26 cellular contexts compared by ENCODE assay signal in the genomic region with DNA sequence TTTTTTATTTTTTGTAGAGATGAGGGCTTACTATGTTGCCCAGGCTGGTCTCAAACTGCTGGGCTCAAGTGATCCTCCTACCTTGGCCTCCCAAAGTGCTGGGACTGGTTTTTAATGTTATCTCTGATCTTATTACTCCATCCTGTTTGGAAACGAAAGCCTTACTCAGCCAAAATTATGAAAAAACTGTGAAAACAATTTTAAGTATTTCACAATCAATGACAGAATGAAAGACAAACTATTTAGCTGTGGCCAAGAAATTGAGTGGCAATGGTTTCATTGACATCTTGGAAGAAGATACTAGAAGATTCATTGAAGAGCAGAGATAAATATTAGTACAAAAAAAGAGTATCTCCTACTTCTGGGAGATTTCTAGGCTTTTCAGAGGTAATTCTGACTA.
"Had no signal": no experiment of that assay in that cellular context is flagged by ENCODE, and none has a peak within 500 bp of the region (broad histone marks: within the 10 kb centered on the region; RNA-seq: fewer than 3 reads in every experiment).

No MANE protein-coding gene starts in this region.

- H3K27me3 ChIP-seq: hepatocyte, pancreas, right atrium auricular region, tibial nerve, upper lobe of left lung, vagina had no signal

- H3K27me3 Mint-ChIP-seq: stimulated activated naive CD8-positive, alpha-beta T cell treated with anti-CD3 and anti-CD28 coated beads, Interleukin-15, amount 100 ng/mL, for 72 hours had no signal

- H3K27ac ChIP-seq: hepatocyte, pancreas, tibial nerve, upper lobe of left lung, vagina had no signal

- H3K4me3 Mint-ChIP-seq: naive thymus-derived CD4-positive, alpha-beta T cell; nephron; neural crest cell; stimulated activated memory B cell treated with anti-CD40 and anti-IgM and Interleukin-4, amounts not matched to agents 10 μg/mL and 1 μg/mL and 100 μg/mL, for 72 hours; stimulated activated naive CD8-positive, alpha-beta T cell treated with anti-CD3 and anti-CD28 coated beads, Interleukin-15, amount 100 ng/mL, for 72 hours had no signal

- H3K79me2 ChIP-seq: hepatocyte had no signal

- H3K4me1 Mint-ChIP-seq: naive thymus-derived CD4-positive, alpha-beta T cell; nephron; neural crest cell; stimulated activated memory B cell treated with anti-CD40 and anti-IgM and Interleukin-4, amounts not matched to agents 10 μg/mL and 1 μg/mL and 100 μg/mL, for 72 hours; stimulated activated naive CD8-positive, alpha-beta T cell treated with anti-CD3 and anti-CD28 coated beads, Interleukin-15, amount 100 ng/mL, for 72 hours had no signal

- H3K4me1 ChIP-seq: right atrium auricular region, tibial nerve, vagina had no signal

- ATAC-seq: heart right ventricle; mucosa of descending colon; naive thymus-derived CD4-positive, alpha-beta T cell; stimulated activated memory B cell treated with anti-CD40 and anti-IgM and Interleukin-4, amounts not matched to agents 10 μg/mL and 1 μg/mL and 100 μg/mL, for 72 hours; stimulated activated naive CD8-positive, alpha-beta T cell treated with anti-CD3 and anti-CD28 coated beads, Interleukin-15, amount 100 ng/mL, for 72 hours had no signal

- H3K9me3 Mint-ChIP-seq: nephron; neural crest cell; stimulated activated memory B cell treated with anti-CD40 and anti-IgM and Interleukin-4, amounts not matched to agents 10 μg/mL and 1 μg/mL and 100 μg/mL, for 72 hours; stimulated activated naive CD8-positive, alpha-beta T cell treated with anti-CD3 and anti-CD28 coated beads, Interleukin-15, amount 100 ng/mL, for 72 hours had no signal

- H3K9me3 ChIP-seq: mucosa of descending colon, pancreas, right atrium auricular region, tibial nerve, upper lobe of left lung, vagina had no signal

- H3K36me3 ChIP-seq: heart right ventricle, left ventricle myocardium inferior, pancreas, right atrium auricular region, tibial nerve, upper lobe of left lung, vagina had no signal

- H3K27ac Mint-ChIP-seq: naive thymus-derived CD4-positive, alpha-beta T cell; nephron; stimulated activated memory B cell treated with anti-CD40 and anti-IgM and Interleukin-4, amounts not matched to agents 10 μg/mL and 1 μg/mL and 100 μg/mL, for 72 hours; stimulated activated naive CD8-positive, alpha-beta T cell treated with anti-CD3 and anti-CD28 coated beads, Interleukin-15, amount 100 ng/mL, for 72 hours had no signal

- H2AFZ ChIP-seq: hepatocyte had no signal

- H3K4me3 ChIP-seq: heart right ventricle, hepatocyte, left ventricle myocardium inferior, lung, mucosa of descending colon, pancreas, right atrium auricular region, smooth muscle cell, tibial nerve, upper lobe of left lung, vagina had no signal

- H3K36me3 Mint-ChIP-seq: stimulated activated memory B cell treated with anti-CD40 and anti-IgM and Interleukin-4, amounts not matched to agents 10 μg/mL and 1 μg/mL and 100 μg/mL, for 72 hours had no signal

- DNase-seq: heart right ventricle; islet precursor cell; left ventricle myocardium inferior; mesendoderm; midbrain; mucosa of descending colon; naive thymus-derived CD4-positive, alpha-beta T cell; nucleus accumbens; pancreas; stimulated activated CD4-positive, alpha-beta T cell treated with anti-CD3 and anti-CD28 coated beads, Interleukin-1b, Interleukin-23, amount 100 ng/mL, for 48 hours; stimulated activated CD4-positive, alpha-beta T cell treated with anti-CD3 and anti-CD28 coated beads, Interleukin-2, amount 100 ng/mL, for 48 hours; stimulated activated CD4-positive, alpha-beta T cell treated with anti-CD3 and anti-CD28 coated beads, Interleukin-4, amount 100 ng/mL, for 4 hours; stimulated activated CD8-positive, alpha-beta memory T cell treated with anti-CD3 and anti-CD28 coated beads, Interleukin-4, amount 100 ng/mL, for 48 hours; stimulated activated naive CD4-positive, alpha-beta T cell treated with Interleukin-2 at 50 U/mL for 16 hours; stimulated activated naive CD8-positive, alpha-beta T cell treated with anti-CD3 and anti-CD28 coated beads, Interleukin-15, amount 100 ng/mL, for 72 hours; substantia nigra; upper lobe of left lung had no signal

- H3K4me2 ChIP-seq: hepatocyte, smooth muscle cell had no signal
